ENCODE assay signal across 19 cellular contexts in the genomic region with DNA sequence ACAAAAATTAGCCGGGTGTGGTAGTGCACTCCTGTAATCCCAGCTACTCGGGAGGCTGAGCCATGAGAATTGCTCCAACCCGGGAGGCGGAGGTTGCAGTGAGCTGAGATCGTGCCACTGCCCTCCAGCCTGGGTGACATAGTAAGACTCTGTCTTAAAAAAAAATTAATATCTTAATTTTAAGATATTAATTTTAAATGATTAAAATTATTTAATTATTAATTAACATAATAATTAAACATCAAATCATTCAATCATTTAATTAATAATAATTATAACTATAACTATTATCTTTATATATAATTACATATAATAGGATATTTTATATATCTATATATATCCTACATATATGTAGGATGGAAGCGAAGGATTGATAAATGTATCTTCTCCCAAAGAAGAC. TPM values are rescaled to one million over a fixed set of nuclear protein-coding genes. Genes with fewer than 3 reads are reported as not detected.
DNase-seq lines count a peak whose midpoint lies in the region; ATAC-seq, FAIRE-seq and TF ChIP-seq lines count a peak whose summit lies in the region.
"Had no signal": no experiment of that assay in that cellular context is flagged by ENCODE, and none has a peak within 500 bp of the region (broad histone marks: within the 10 kb centered on the region; RNA-seq: fewer than 3 reads in every experiment).

No MANE protein-coding gene starts in this region.

- no peak for TF ChIP-seq CTCF in kidney (IDR thresholded peaks at IDR 0.05; ENCODE audit: borderline replicate concordance, extremely low read depth, insufficient read depth)

- H3K9me3 ChIP-seq in kidney (ENCODE audit: control insufficient read depth in 1 of 2, low read length in 2 of 2), result no peaks in the 10 kb centered on the region
- H3K9me3 ChIP-seq: HAP-1 had no signal

- H3K27ac ChIP-seq in kidney (ENCODE audit: low read depth in 2 of 2, low read length in 2 of 2), result no peak overlapping the region

- ATAC-seq in HG03175 (IDR thresholded peaks at IDR 0.05; ENCODE audit: unreplicated experiment), result no peak

- no peak overlapping the region for H3K4me3 ChIP-seq in kidney (ENCODE audit: low read length in 2 of 2)
- H3K4me3 ChIP-seq: HAP-1 had no signal

- peak; percentile 75 for FAIRE-seq in A204.1 (lab: Jason Lieb, UNC)
- FAIRE-seq in RCC 7860 (lab: Jason Lieb, UNC), result peak; percentile 70
- FAIRE-seq in colon (lab: Jason Lieb, UNC), result peak; percentile 14
- FAIRE-seq in kidney (lab: Jason Lieb, UNC), result peak; percentile 64
- FAIRE-seq: GM12892, H54 had no signal

- DNase-seq in RCC 7860 (ENCODE audit: low spot score), result no peak
- no peak for DNase-seq in kidney
- no peak for DNase-seq in cardiac septum (ENCODE audit: low spot score)
- DNase-seq in globus pallidus (ENCODE audit: low spot score), result no peak
- DNase-seq: 8988T; C1 segment of cervical spinal cord; Calu3; CD4-positive, alpha-beta memory T cell; COR-L47; DMS53; DMS79 treated with DMSO at 0.1 percent for 48 hours; GOT3; HFFc6 had no signal

- no peaks in the 10 kb centered on the region for H3K36me3 ChIP-seq in kidney (ENCODE audit: control insufficient read depth in 1 of 2, insufficient read depth in 2 of 2, low read length in 2 of 2)
- H3K36me3 ChIP-seq: HAP-1 had no signal

- H3K9ac ChIP-seq in kidney (ENCODE audit: low read length in 2 of 2), result no peak overlapping the region

- intact Hi-C loops in kidney (cut with DNase I), result no loop called here
- intact Hi-C loops in cardiac septum (cut with DNase I), result no loop called here

- no peaks in the 10 kb centered on the region for H3K4me1 ChIP-seq in kidney (ENCODE audit: control insufficient read depth in 1 of 2, insufficient read depth in 1 of 2, low read depth in 1 of 2, low read length in 2 of 2)
- H3K4me1 ChIP-seq: HAP-1 had no signal

RNA-seq across cellular contexts. Expression of gene HK1, which starts 1.8 kb away (rescaled TPM):
- total RNA-seq in kidney, result 84.9 TPM
- 35.9 TPM for polyA plus RNA-seq in kidney (ENCODE audit: insufficient read depth, low read depth, low replicate concordance)
- total RNA-seq in cardiac septum, result 315 TPM

RNA-seq across cellular contexts. Expression of gene HKDC1, which starts 56.4 kb away (rescaled TPM):
- total RNA-seq in kidney (27.4 TPM), cardiac septum (not detected)
- polyA plus RNA-seq in kidney (ENCODE audit: insufficient read depth, low read depth, low replicate concordance), result 8.3 TPM

Comparison
In these comparisons a context has a peak if more than half of its experiments do, and no peak if none do; other contexts are left out.
1. RNA of gene HKDC1, which starts 56.4 kb away (total RNA-seq): 27.4 TPM in kidney (single experiment); not detected in cardiac septum (single experiment); every median in the first group is over 10 times any median in the second.